Comparison of ENCODE assay signal across 11 cellular contexts in genomic region chr13:27599845-27600553, GRCh38. TPM values are rescaled to one million over a fixed set of nuclear protein-coding genes. Genes with fewer than 3 reads are reported as not detected.
A peak's percentile ranks its signal among the peaks of the same experiment; 100 is the strongest.
DNase-seq lines count a peak whose midpoint lies in the region; ATAC-seq and TF ChIP-seq lines count a peak whose summit lies in the region.
"Had no signal": no experiment of that assay in that cellular context is flagged by ENCODE, and none has a peak within 500 bp of the region (broad histone marks: within the 10 kb centered on the region; RNA-seq: fewer than 3 reads in every experiment).

No MANE protein-coding gene starts in this region.

- no peaks in the 10 kb centered on the region for H3K36me3 ChIP-seq in psoas muscle (ENCODE audit: insufficient read depth in 1 of 2, low read depth in 1 of 2)

- H3K9me3 ChIP-seq in psoas muscle = no peaks in the 10 kb centered on the region

- DNase-seq in HCEC 1CT (peak; percentile 77), SW480 (ENCODE audit: low spot score) (peak; percentile 85), foreskin melanocyte (peak; percentile 78), psoas muscle (no peak), CD14-positive monocyte (ENCODE audit: low spot score) (no peak), GM19238 (ENCODE audit: insufficient read length, low spot score) (no peak), occipital lobe (lab: John Stamatoyannopoulos, UW) (no peak)
- DNase-seq: activated naive CD8-positive, alpha-beta T cell treated with anti-CD3 and anti-CD28 coated beads, Interleukin-2, amount 10 ng/mL, durations not matched to agents 7 days and 5 days; immature natural killer cell; NCI-H1105 treated with DMSO at 0.1 percent for 48 hours had no signal

- no peaks in the 10 kb centered on the region for H3K27me3 Mint-ChIP-seq in CD14-positive monocyte (ENCODE audit: low read depth in 3 of 3)
- H3K27me3 Mint-ChIP-seq: activated naive CD8-positive, alpha-beta T cell treated with anti-CD3 and anti-CD28 coated beads, Interleukin-2, amount 10 ng/mL, durations not matched to agents 7 days and 5 days had no signal

- H3K36me3 Mint-ChIP-seq in CD14-positive monocyte = no peaks in the 10 kb centered on the region
- H3K36me3 Mint-ChIP-seq: immature natural killer cell had no signal

- peaks cover 24% of the 10 kb centered on the region for H3K4me1 ChIP-seq in psoas muscle

- ATAC-seq in psoas muscle (peak; percentile 80 to 94 (median 92)), GM18520 (IDR thresholded peaks at IDR 0.05; ENCODE audit: unreplicated experiment) (no peak)

- no peak overlapping the region for H3K27ac ChIP-seq in psoas muscle

- intact Hi-C loops in psoas muscle (cut with DNase I) = no loop called here
- intact Hi-C loops in CD14-positive monocyte (cut with micrococcal nuclease) = no loop called here

- no peak overlapping the region for H3K27ac Mint-ChIP-seq in CD14-positive monocyte
- H3K27ac Mint-ChIP-seq: activated naive CD8-positive, alpha-beta T cell treated with anti-CD3 and anti-CD28 coated beads, Interleukin-2, amount 10 ng/mL, durations not matched to agents 7 days and 5 days had no signal

- peaks cover 12% of the 10 kb centered on the region for H3K4me1 Mint-ChIP-seq in CD14-positive monocyte

- H3K9me3 Mint-ChIP-seq in CD14-positive monocyte = peaks cover 0 to 5% (median 0%) of the 10 kb centered on the region in 7 donors
- H3K9me3 Mint-ChIP-seq: immature natural killer cell had no signal

- no peaks in the 10 kb centered on the region for H3K27me3 ChIP-seq in psoas muscle (ENCODE audit: insufficient read depth in 3 of 3, low read length in 2 of 3)

- WGBS in psoas muscle, 3 donors = 51 to 58% (median 55%) methylated on average over 5 of the region's 5 CpGs

- no peak overlapping the region for H3K4me3 ChIP-seq in psoas muscle

- no peak overlapping the region for H3K4me3 Mint-ChIP-seq in CD14-positive monocyte
- H3K4me3 Mint-ChIP-seq: activated naive CD8-positive, alpha-beta T cell treated with anti-CD3 and anti-CD28 coated beads, Interleukin-2, amount 10 ng/mL, durations not matched to agents 7 days and 5 days; immature natural killer cell had no signal

- TF ChIP-seq CTCF in psoas muscle (IDR thresholded peaks at IDR 0.05) (no peak), CD14-positive monocyte (IDR thresholded peaks at IDR 0.05) (no peak)

RNA-seq across cellular contexts. Expression of gene LNX2, which starts 20.3 kb away (rescaled TPM):
- total RNA-seq in psoas muscle (10 to 100 TPM in 1 of 4 donors, 1 to 10 TPM in 3; 5.3 to 10.0 (median 8.0) TPM), occipital lobe (8.1 TPM)
- polyA plus RNA-seq in psoas muscle (1 to 10 TPM; 2.3 to 6.7 (median 2.6) TPM), CD14-positive monocyte (1 to 10 TPM in 1 of 2 donors, under 1 TPM in 1; 0.89 to 2.3 TPM)

RNA-seq across cellular contexts. Expression of gene POLR1D, which starts 21.7 kb away (rescaled TPM):
- total RNA-seq in psoas muscle (100 to 1,000 TPM in 3 of 4 donors, 10 to 100 TPM in 1; 92.5 to 128 (median 110) TPM), occipital lobe (52.7 TPM)
- polyA plus RNA-seq in psoas muscle (100 to 1,000 TPM; 112 to 205 (median 163) TPM), CD14-positive monocyte (100 to 1,000 TPM; 122 to 139 TPM)

Comparison
In these comparisons a context has a peak if more than half of its experiments do, and no peak if none do; other contexts are left out.
1. DNase-seq: peak in HCEC 1CT (single experiment), SW480 (single experiment) and foreskin melanocyte (single experiment); none in psoas muscle (0 of 2), CD14-positive monocyte (single experiment), GM19238 (single experiment) and occipital lobe (single experiment).